Comparison of ENCODE assay signal across 9 cellular contexts in genomic region chr10:75097666-75098285, GRCh38. TPM values are rescaled to one million over a fixed set of nuclear protein-coding genes. Genes with fewer than 3 reads are reported as not detected.
DNase-seq lines count a peak whose midpoint lies in the region; ATAC-seq and TF ChIP-seq lines count a peak whose summit lies in the region.
"Had no signal": no experiment of that assay in that cellular context is flagged by ENCODE, and none has a peak within 500 bp of the region (broad histone marks: within the 10 kb centered on the region; RNA-seq: fewer than 3 reads in every experiment).

No MANE protein-coding gene starts in this region.

- TF ChIP-seq CTCF in GM10266 (IDR thresholded peaks at IDR 0.05; ENCODE audit: control insufficient read depth, insufficient read depth, low read depth, missing control alignments), result peak; percentile 39
- peak; percentile 45 for TF ChIP-seq CTCF in fibroblast of pulmonary artery (IDR thresholded peaks at IDR 0.05; ENCODE audit: low read length, missing control alignments)

- in situ Hi-C loops in ACHN (cut with HindIII; ENCODE audit: low pct_ligation_motif_present, low pct_unique_long_range_greater_than_20kb, low sequenced_read_pairs), result no loop called here
- in situ Hi-C loops in G401 (cut with HindIII; ENCODE audit: low sequenced_read_pairs), result no loop called here

- DNase-seq in ACHN (peak; percentile 16), GM10266 (ENCODE audit: extremely low spot score) (no peak), OCI-M1 (lab: John Stamatoyannopoulos, UW) (peak; percentile 39), fibroblast of pulmonary artery (ENCODE audit: low read depth) (peak; percentile 42), G401 (ENCODE audit: low spot score) (no peak), T1000 (lab: John Stamatoyannopoulos, UW) (no peak), NCI-H345 (lab: John Stamatoyannopoulos, UW) (no peak)
- DNase-seq: activated CD8-positive, alpha-beta memory T cell treated with anti-CD3 and anti-CD28 coated beads, Interleukin-2, amount 50 U/mL, for 4 hours had no signal

- no peak for ATAC-seq in GM19395 (IDR thresholded peaks at IDR 0.05; ENCODE audit: unreplicated experiment)

- no peak overlapping the region for H3K4me3 ChIP-seq in fibroblast of pulmonary artery (replicated peaks; ENCODE audit: low read depth, low read length)

RNA-seq across cellular contexts. Expression of gene SAMD8, which starts 13.7 kb away (rescaled TPM):
- total RNA-seq in G401 (2014; rRNA removed; shearing (Covaris generic)), result 14.9 and 18.2 TPM in 2 replicates

Comparison
In these comparisons a context has a peak if more than half of its experiments do, and no peak if none do; other contexts are left out.
1. DNase-seq: peak in ACHN (single experiment), OCI-M1 (single experiment) and fibroblast of pulmonary artery (single experiment); none in GM10266 (single experiment), G401 (single experiment), T1000 (single experiment) and NCI-H345 (single experiment).